In the genomic region with DNA sequence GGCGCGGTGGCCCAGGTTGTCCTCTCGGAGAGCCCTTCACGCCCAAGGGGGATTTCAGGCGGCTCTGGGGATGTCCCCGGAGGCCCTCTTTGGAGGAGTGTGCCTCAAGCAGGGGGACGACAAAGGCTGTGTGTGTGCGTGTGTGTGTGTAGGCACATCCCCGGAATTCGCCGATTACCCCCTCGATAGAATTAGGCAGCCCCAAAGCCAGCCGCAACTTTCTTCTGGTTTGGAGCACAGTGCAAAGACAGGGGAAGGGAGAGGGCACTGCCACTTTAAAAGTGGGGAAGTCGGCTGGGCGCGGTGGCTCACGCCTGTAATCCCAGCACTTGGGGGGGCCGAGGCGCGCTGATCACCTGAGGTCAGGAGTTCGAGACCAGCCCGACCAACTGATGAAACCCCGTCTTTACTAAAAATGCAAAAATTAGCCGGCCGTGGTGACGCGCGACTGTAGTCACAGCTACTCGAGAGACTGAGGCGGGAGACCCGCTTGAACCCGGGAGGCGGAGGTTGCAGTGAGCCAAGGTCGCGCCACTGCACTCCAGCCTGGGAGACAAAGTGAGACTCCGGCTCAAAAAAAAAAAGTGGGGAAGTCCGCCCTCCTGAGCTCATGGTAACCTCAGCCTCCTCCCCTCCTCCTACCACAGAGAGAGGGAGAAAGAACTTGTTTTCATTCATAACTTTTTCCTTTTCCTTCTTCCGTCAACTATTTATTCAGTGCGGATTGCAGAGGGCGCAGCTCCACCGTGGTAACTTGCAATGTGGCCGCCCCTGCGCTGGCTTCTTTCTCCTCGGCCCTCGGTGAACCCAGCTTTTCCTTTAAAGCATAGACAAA, we compare ENCODE assay signal across 1 cellular context.
TF ChIP-seq lines count a peak whose summit lies in the region.

No MANE protein-coding gene starts in this region.

TF ChIP-seq in HepG2, 621 proteins besides CTCF, POLR2A, EP300 and RAD21 (continued from another document and continues in another):
- TF ChIP-seq ISL2 (CRISPR knock-in tag; IDR thresholded peaks at IDR 0.05) (peak; percentile 41; the same call in 1 of the 2 replicates), ZNF550 (CRISPR knock-in tag; IDR thresholded peaks at IDR 0.05; ENCODE audit: borderline replicate concordance) (no peak), ZNF441 (CRISPR knock-in tag; IDR thresholded peaks at IDR 0.05; ENCODE audit: borderline replicate concordance) (peak; percentile 68; the same call in 1 of the 2 replicates), ZNF737 (CRISPR knock-in tag; IDR thresholded peaks at IDR 0.05; ENCODE audit: borderline replicate concordance) (0 out of 2 replicates have a peak, but pooled peaks have one; percentile 31), ZFYVE20 (CRISPR knock-in tag; IDR thresholded peaks at IDR 0.05; ENCODE audit: borderline replicate concordance, low read depth) (no peak), ZBTB43 (CRISPR knock-in tag; conservative IDR thresholded peaks at IDR 0.05) (0 out of 2 replicates have a peak, but pooled peaks have one; percentile 7), DMAP1 (CRISPR knock-in tag; IDR thresholded peaks at IDR 0.05) (peak; percentile 37; the same call in 1 of the 2 replicates), HNF4G (IDR thresholded peaks at IDR 0.05; ENCODE audit: borderline replicate concordance, low read depth, low read length) (peak; percentile 16; the same call in 1 of the 2 replicates), HNF4G (CRISPR knock-in tag; IDR thresholded peaks at IDR 0.05; ENCODE audit: borderline replicate concordance, low read depth) (no peak), NRL (CRISPR knock-in tag; IDR thresholded peaks at IDR 0.05; ENCODE audit: borderline replicate concordance) (peak; percentile 36; the same call in 1 of the 2 replicates), ZNF83 (CRISPR knock-in tag; IDR thresholded peaks at IDR 0.05; ENCODE audit: borderline replicate concordance) (0 out of 2 replicates have a peak, but pooled peaks have one; percentile 38), TOPORS (CRISPR knock-in tag; IDR thresholded peaks at IDR 0.05) (0 out of 2 replicates have a peak, but pooled peaks have one; percentile 11), ZBTB7B (CRISPR knock-in tag; IDR thresholded peaks at IDR 0.05) (peak; percentile 64; the same call in 1 of the 2 replicates), SALL2 (CRISPR knock-in tag; IDR thresholded peaks at IDR 0.05) (0 out of 2 replicates have a peak, but pooled peaks have one; percentile 24), ZNF800 (CRISPR knock-in tag; IDR thresholded peaks at IDR 0.05) (0 out of 2 replicates have a peak, but pooled peaks have one; percentile 25), SRF (IDR thresholded peaks at IDR 0.05; ENCODE audit: low read depth, low read length) (no peak), SPEN (CRISPR knock-in tag; IDR thresholded peaks at IDR 0.05; ENCODE audit: low read depth) (0 out of 2 replicates have a peak, but pooled peaks have one; percentile 14), ZNF496 (CRISPR knock-in tag; IDR thresholded peaks at IDR 0.05; ENCODE audit: insufficient replicate concordance) (no peak), ARNT2 (CRISPR knock-in tag; IDR thresholded peaks at IDR 0.05; ENCODE audit: low read depth) (peak; percentile 44; the same call in 1 of the 2 replicates), ZNF879 (CRISPR knock-in tag; IDR thresholded peaks at IDR 0.05) (0 out of 2 replicates have a peak, but pooled peaks have one; percentile 28), ZNF503 (CRISPR knock-in tag; IDR thresholded peaks at IDR 0.05) (0 out of 2 replicates have a peak, but pooled peaks have one; percentile 37), NCOA1 (CRISPR knock-in tag; IDR thresholded peaks at IDR 0.05) (no peak), BRD4 (CRISPR knock-in tag; IDR thresholded peaks at IDR 0.05) (peak; percentile 47; the same call in 1 of the 2 replicates), ZNF101 (CRISPR knock-in tag; IDR thresholded peaks at IDR 0.05; ENCODE audit: borderline replicate concordance, low read depth) (no peak), ZKSCAN8 (CRISPR knock-in tag; IDR thresholded peaks at IDR 0.05; ENCODE audit: borderline replicate concordance) (no peak; the same call in 1 of the 2 replicates), E2F1 (CRISPR knock-in tag; IDR thresholded peaks at IDR 0.05) (no peak), ZNF710 (CRISPR knock-in tag; IDR thresholded peaks at IDR 0.05; ENCODE audit: borderline replicate concordance) (peak; percentile 65; the same call in 1 of the 2 replicates), ZNF790 (CRISPR knock-in tag; IDR thresholded peaks at IDR 0.05; ENCODE audit: borderline replicate concordance) (0 out of 2 replicates have a peak, but pooled peaks have one; percentile 11), ZNF280D (CRISPR knock-in tag; IDR thresholded peaks at IDR 0.05) (peak; percentile 39; the same call in 1 of the 2 replicates), THYN1 (CRISPR knock-in tag; IDR thresholded peaks at IDR 0.05; ENCODE audit: borderline replicate concordance, low read depth) (no peak), ZMYM3 (CRISPR knock-in tag; IDR thresholded peaks at IDR 0.05) (0 out of 2 replicates have a peak, but pooled peaks have one; percentile 40), FOXO1 (CRISPR knock-in tag; IDR thresholded peaks at IDR 0.05) (no peak), ZNF263 (CRISPR knock-in tag; IDR thresholded peaks at IDR 0.05) (0 out of 2 replicates have a peak, but pooled peaks have one; percentile 38), FOXK2 (IDR thresholded peaks at IDR 0.05) (0 out of 2 replicates have a peak, but pooled peaks have one; percentile 14), ZNF264 (CRISPR knock-in tag; IDR thresholded peaks at IDR 0.05) (0 out of 2 replicates have a peak, but pooled peaks have one; percentile 15)
- TF ChIP-seq, protein P1, sequence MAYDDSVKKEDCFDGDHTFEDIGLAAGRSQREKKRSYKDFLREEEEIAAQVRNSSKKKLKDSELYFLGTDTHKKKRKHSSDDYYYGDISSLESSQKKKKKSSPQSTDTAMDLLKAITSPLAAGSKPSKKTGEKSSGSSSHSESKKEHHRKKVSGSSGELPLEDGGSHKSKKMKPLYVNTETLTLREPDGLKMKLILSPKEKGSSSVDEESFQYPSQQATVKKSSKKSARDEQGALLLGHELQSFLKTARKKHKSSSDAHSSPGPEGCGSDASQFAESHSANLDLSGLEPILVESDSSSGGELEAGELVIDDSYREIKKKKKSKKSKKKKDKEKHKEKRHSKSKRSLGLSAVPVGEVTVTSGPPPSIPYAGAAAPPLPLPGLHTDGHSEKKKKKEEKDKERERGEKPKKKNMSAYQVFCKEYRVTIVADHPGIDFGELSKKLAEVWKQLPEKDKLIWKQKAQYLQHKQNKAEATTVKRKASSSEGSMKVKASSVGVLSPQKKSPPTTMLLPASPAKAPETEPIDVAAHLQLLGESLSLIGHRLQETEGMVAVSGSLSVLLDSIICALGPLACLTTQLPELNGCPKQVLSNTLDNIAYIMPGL (CRISPR knock-in tag; IDR thresholded peaks at IDR 0.05; ENCODE audit: borderline replicate concordance in 1 of 2, low read depth in 1 of 2): peak in 1 of 2 experiments; percentile 74; a peak in 1 of 4 replicates
- TF ChIP-seq, protein P2, sequence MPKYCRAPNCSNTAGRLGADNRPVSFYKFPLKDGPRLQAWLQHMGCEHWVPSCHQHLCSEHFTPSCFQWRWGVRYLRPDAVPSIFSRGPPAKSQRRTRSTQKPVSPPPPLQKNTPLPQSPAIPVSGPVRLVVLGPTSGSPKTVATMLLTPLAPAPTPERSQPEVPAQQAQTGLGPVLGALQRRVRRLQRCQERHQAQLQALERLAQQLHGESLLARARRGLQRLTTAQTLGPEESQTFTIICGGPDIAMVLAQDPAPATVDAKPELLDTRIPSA (CRISPR knock-in tag; IDR thresholded peaks at IDR 0.05; ENCODE audit: borderline replicate concordance): no peak
